ENCODE assay signal across 8 cellular contexts in genomic region chr13:99151516-99151915, GRCh38. TPM values are rescaled to one million over a fixed set of nuclear protein-coding genes. Genes with fewer than 3 reads are reported as not detected.
A peak's percentile ranks its signal among the peaks of the same experiment; 100 is the strongest.
DNase-seq lines count a peak whose midpoint lies in the region; ATAC-seq and TF ChIP-seq lines count a peak whose summit lies in the region.

No MANE protein-coding gene starts in this region.

- H3K4me3 Mint-ChIP-seq in activated CD4-positive, alpha-beta T cell treated with anti-CD3 and anti-CD28 coated beads, Interleukin-2, amount 10 ng/mL, durations not matched to agents 24 days and 14 days: no peak overlapping the region

- H3K36me3 ChIP-seq in SJSA1 (no peaks in the 10 kb centered on the region), ovary (no peaks in the 10 kb centered on the region)

- no peak for TF ChIP-seq POLR2A in ovary (IDR thresholded peaks at IDR 0.05)

- no peaks in the 10 kb centered on the region for H3K9me3 ChIP-seq in SJSA1 (replicated peaks)
- no peaks in the 10 kb centered on the region for H3K9me3 ChIP-seq in ovary

- H3K9me3 Mint-ChIP-seq in activated CD4-positive, alpha-beta T cell treated with anti-CD3 and anti-CD28 coated beads, Interleukin-2, amount 10 ng/mL, durations not matched to agents 24 days and 14 days: peaks cover 12% of the 10 kb centered on the region

- H3K36me3 Mint-ChIP-seq in activated CD4-positive, alpha-beta T cell treated with anti-CD3 and anti-CD28 coated beads, Interleukin-2, amount 10 ng/mL, durations not matched to agents 24 days and 14 days (ENCODE audit: low read depth): no peaks in the 10 kb centered on the region

- DNase-seq in activated CD4-positive, alpha-beta T cell treated with anti-CD3 and anti-CD28 coated beads for 48 hours: peak; percentile 33
- no peak for DNase-seq in activated CD4-positive, alpha-beta T cell treated with anti-CD3 and anti-CD28 coated beads, Interleukin-2, amount 10 ng/mL, durations not matched to agents 24 days and 14 days
- DNase-seq in SJSA1 (ENCODE audit: low read depth in 1 of 2, low spot score in 2 of 2) (peak; percentile 77 to 84), retinal pigment epithelial cell (ENCODE audit: low read depth) (peak; percentile 59), ovary (no peak), NCI-H1417 (lab: John Stamatoyannopoulos, UW) (no peak), NCI-H1694 (lab: John Stamatoyannopoulos, UW) (no peak)

- TF ChIP-seq CTCF in retinal pigment epithelial cell (conservative IDR thresholded peaks at IDR 0.05; ENCODE audit: low read depth, low read length) (no peak), ovary (IDR thresholded peaks at IDR 0.05) (no peak)

- no peak for TF ChIP-seq EP300 in ovary (IDR thresholded peaks at IDR 0.05)

- H3K27me3 ChIP-seq in SJSA1 (replicated peaks): no peaks in the 10 kb centered on the region
- H3K27me3 ChIP-seq in ovary: no peaks in the 10 kb centered on the region

- ATAC-seq in HG02885 (IDR thresholded peaks at IDR 0.05; ENCODE audit: poor library complexity, unreplicated experiment): peak; percentile 95

- H3K4me1 ChIP-seq in SJSA1 (replicated peaks): peaks cover 18% of the 10 kb centered on the region
- no peaks in the 10 kb centered on the region for H3K4me1 ChIP-seq in ovary (ENCODE audit: insufficient read depth)

- H3K27me3 Mint-ChIP-seq in activated CD4-positive, alpha-beta T cell treated with anti-CD3 and anti-CD28 coated beads, Interleukin-2, amount 10 ng/mL, durations not matched to agents 24 days and 14 days: no peaks in the 10 kb centered on the region

- intact Hi-C loops in activated CD4-positive, alpha-beta T cell treated with anti-CD3 and anti-CD28 coated beads, Interleukin-2, amount 10 ng/mL, durations not matched to agents 24 days and 14 days (cut with micrococcal nuclease): no loop called here
- intact Hi-C loops in ovary (cut with DNase I): no loop called here

- H3K27ac ChIP-seq in SJSA1 (peak overlapping the region; percentile 36), ovary (no peak overlapping the region)

- 69 to 78% (median 75%) methylated on average over 4 of the region's 4 CpGs for WGBS in ovary, 3 donors

- peaks cover 9% of the 10 kb centered on the region for H3K4me1 Mint-ChIP-seq in activated CD4-positive, alpha-beta T cell treated with anti-CD3 and anti-CD28 coated beads, Interleukin-2, amount 10 ng/mL, durations not matched to agents 24 days and 14 days

- H3K27ac Mint-ChIP-seq in activated CD4-positive, alpha-beta T cell treated with anti-CD3 and anti-CD28 coated beads, Interleukin-2, amount 10 ng/mL, durations not matched to agents 24 days and 14 days: no peak overlapping the region

- H3K4me3 ChIP-seq in SJSA1 (no peak overlapping the region), retinal pigment epithelial cell (ENCODE audit: low read length) (no peak overlapping the region), ovary (no peak overlapping the region)

RNA-seq across cellular contexts. Expression of gene UBAC2, which starts 49.1 kb away (rescaled TPM):
- total RNA-seq in activated CD4-positive, alpha-beta T cell treated with anti-CD3 and anti-CD28 coated beads, Interleukin-2, amount 10 ng/mL, durations not matched to agents 24 days and 14 days: 52.6 and 52.8 TPM in 2 replicates
- total RNA-seq in SJSA1 (2014; rRNA removed; shearing (Covaris generic)): 130 and 134 TPM in 2 replicates
- 10 to 100 TPM; 38.7 to 52.1 (median 46.8) TPM for total RNA-seq in ovary
- polyA plus RNA-seq in ovary: 10 to 100 TPM; 57.2 to 87.5 TPM

Comparison
In these comparisons a context has a peak if more than half of its experiments do, and no peak if none do; other contexts are left out.
1. DNase-seq: peak in activated CD4-positive, alpha-beta T cell treated with anti-CD3 and anti-CD28 coated beads for 48 hours (single experiment), SJSA1 (2 of 2) and retinal pigment epithelial cell (single experiment); none in activated CD4-positive, alpha-beta T cell treated with anti-CD3 and anti-CD28 coated beads, Interleukin-2, amount 10 ng/mL, durations not matched to agents 24 days and 14 days (single experiment), ovary (0 of 5), NCI-H1417 (0 of 3) and NCI-H1694 (single experiment).